Comparison of ENCODE assay signal across 8 cellular contexts in the genomic region with DNA sequence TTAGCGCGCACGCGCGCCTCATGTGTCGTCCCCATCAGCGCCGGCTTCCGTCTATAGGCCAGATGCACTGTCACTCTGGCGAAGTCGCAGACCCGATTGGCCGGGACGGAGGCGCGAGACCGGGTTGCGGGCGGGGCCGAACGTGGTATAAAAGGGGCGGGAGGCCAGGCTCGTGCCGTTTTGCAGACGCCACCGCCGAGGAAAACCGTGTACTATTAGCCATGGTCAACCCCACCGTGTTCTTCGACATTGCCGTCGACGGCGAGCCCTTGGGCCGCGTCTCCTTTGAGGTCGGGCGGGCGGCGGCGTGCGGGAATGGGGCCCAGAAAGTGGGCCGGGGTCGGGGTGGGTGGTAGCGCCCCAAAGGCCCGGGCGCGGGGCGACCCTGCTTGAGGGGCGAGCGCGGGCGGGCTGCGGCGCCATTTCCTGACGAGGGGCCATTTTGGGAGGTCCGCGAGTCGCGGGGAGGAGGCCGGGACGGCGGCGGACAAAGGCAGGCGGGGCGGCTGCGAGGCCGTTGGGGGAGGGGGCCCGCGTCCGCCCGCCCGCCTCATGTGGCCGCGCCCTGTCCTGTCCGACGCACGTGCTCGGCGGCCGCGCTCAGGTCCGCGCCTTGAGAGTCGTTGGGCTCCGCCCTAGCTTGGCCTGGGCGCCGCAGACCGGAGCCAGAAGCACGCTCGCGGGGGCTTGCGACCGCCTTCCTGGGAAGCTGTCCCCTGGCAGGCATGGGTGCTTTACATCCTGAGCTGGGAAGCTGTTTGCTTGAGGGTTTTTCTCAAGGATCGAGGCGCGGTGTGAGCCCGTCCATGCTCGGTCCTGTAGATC. TPM values are rescaled to one million over a fixed set of nuclear protein-coding genes. Genes with fewer than 3 reads are reported as not detected.
DNase-seq lines count a peak whose midpoint lies in the region; ATAC-seq lines count a peak whose summit lies in the region.

Gene PPIA (plus strand): TSS at position 178 of the 825 bp plus-strand sequence. CDS start 44 bp downstream, at position 222.

- H3K4me3 Mint-ChIP-seq in immature natural killer cell: peak within 1 kb of the TSS; percentile 94 to 99 (median 95)

- DNase-seq in AG08396 (ENCODE audit: low spot score) (peak; percentile 100), NCI-H345 treated with DMSO at 0.1 percent for 48 hours (lab: John Stamatoyannopoulos, UW; ENCODE audit: unreplicated experiment) (peak; percentile 92), caudate nucleus (lab: John Stamatoyannopoulos, UW) (peak; percentile 77 to 98 (median 96)), immature natural killer cell (peak; percentile 98 to 99 (median 99)), smooth muscle cell of the brain vasculature (ENCODE audit: low read depth, low spot score) (peak; percentile 96)
- peak; percentile 94 to 98 (median 96) for DNase-seq in activated CD4-positive, CD25-positive, alpha-beta regulatory T cell (lab: John Stamatoyannopoulos, UW)

- peaks cover 18 to 22% (median 21%) of the 10 kb centered on the region in 3 donors for H3K36me3 Mint-ChIP-seq in immature natural killer cell

- H3K27ac ChIP-seq in caudate nucleus (ENCODE audit: low read depth, low read length): peak within 1 kb of the TSS; percentile 95

- H3K9me3 Mint-ChIP-seq in immature natural killer cell: no peaks in the 10 kb centered on the region

- ATAC-seq in GM19023 (IDR thresholded peaks at IDR 0.05; ENCODE audit: unreplicated experiment) (peak; percentile 85), HG03196 (IDR thresholded peaks at IDR 0.05; ENCODE audit: unreplicated experiment) (peak; percentile 81)

- H3K27me3 Mint-ChIP-seq in immature natural killer cell (ENCODE audit: low read depth in 3 of 3): peaks cover 17 to 21% (median 18%) of the 10 kb centered on the region in 3 donors

- H3K27ac Mint-ChIP-seq in immature natural killer cell: peak within 1 kb of the TSS; percentile 95 to 99 (median 96)

- H3K4me1 Mint-ChIP-seq in immature natural killer cell: peaks cover 35 to 46% of the 10 kb centered on the region in 2 donors

RNA-seq across cellular contexts. Expression of gene PPIA, which starts in this region (rescaled TPM):
- polyA plus RNA-seq in immature natural killer cell: 1,000 to 10,000 TPM; 2,627 to 4,215 (median 3,741) TPM

Comparison
In these comparisons a context has a peak if more than half of its experiments do, and no peak if none do; other contexts are left out.
1. Peak in every context shown above with its lines: DNase-seq, ATAC-seq and H3K27ac ChIP-seq.